ENCODE assay signal across 15 cellular contexts in genomic region chr2:240269886-240270285, GRCh38.
DNase-seq lines count a peak whose midpoint lies in the region; FAIRE-seq and TF ChIP-seq lines count a peak whose summit lies in the region.
"Had no signal": no experiment of that assay in that cellular context is flagged by ENCODE, and none has a peak within 500 bp of the region (broad histone marks: within the 10 kb centered on the region; RNA-seq: fewer than 3 reads in every experiment).

No MANE protein-coding gene starts in this region.

- peak; percentile 10 for DNase-seq in activated CD4-positive, alpha-beta memory T cell treated with anti-CD3 and anti-CD28 coated beads, Interleukin-2, amount 10 ng/mL, durations not matched to agents 7 days and 5 days
- DNase-seq in activated CD4-positive, alpha-beta memory T cell treated with anti-CD3 and anti-CD28 coated beads for 36 hours = no peak
- peak; percentile 8 for DNase-seq in activated naive CD4-positive, alpha-beta T cell treated with anti-CD3 and anti-CD28 coated beads, Interleukin-2, amount 10 ng/mL, durations not matched to agents 7 days and 5 days
- DNase-seq in activated naive CD4-positive, alpha-beta T cell (lab: John Stamatoyannopoulos, UW) = no peak
- DNase-seq in kidney (peak; percentile 23), tibial artery (no peak), PC-9 (no peak), KBM-7 (no peak)
- DNase-seq: ACHN; CD4-positive, CD25-positive, alpha-beta regulatory T cell; DMS53; GF-D8; GM23248; H7 had no signal

- H3K4me1 ChIP-seq in kidney (ENCODE audit: control insufficient read depth in 1 of 2, insufficient read depth in 1 of 2, low read depth in 1 of 2, low read length in 2 of 2) (no peaks in the 10 kb centered on the region), tibial artery (peaks cover 0 to 10% (median 4%) of the 10 kb centered on the region in 4 donors), PC-9 (replicated peaks; ENCODE audit: insufficient read depth) (no peaks in the 10 kb centered on the region)

- no peak overlapping the region for H3K4me2 ChIP-seq in PC-9
- H3K4me2 ChIP-seq: BLaER1 treated with 17β-estradiol and CSF1 and Interleukin-3, amounts not matched to agents 10 nM and 100 nM had no signal

- POLR2A ChIA-PET in activated CD4-positive, alpha-beta memory T cell treated with anti-CD3 and anti-CD28 coated beads, Interleukin-2, amount 10 ng/mL, durations not matched to agents 7 days and 5 days (lab: Charles Lee) = interaction anchor here (1.3 kb wide), 2 partner anchors 10 to 11 kb away, joined by 3 read pairs; no protein-coding TSS in a partner anchor
- POLR2A ChIA-PET in activated CD4-positive, alpha-beta memory T cell treated with anti-CD3 and anti-CD28 coated beads for 36 hours (lab: Charles Lee) = no interaction called here
- POLR2A ChIA-PET in PC-9 (lab: Charles Lee; ENCODE audit: unreplicated experiment) = interaction anchor here (0.6 kb wide), 1 partner anchor 262 kb away, joined by 3 read pairs; no protein-coding TSS in a partner anchor

- H3K4me3 Mint-ChIP-seq in activated CD4-positive, alpha-beta memory T cell treated with anti-CD3 and anti-CD28 coated beads, Interleukin-2, amount 10 ng/mL, durations not matched to agents 7 days and 5 days = no peak overlapping the region
- no peak overlapping the region for H3K4me3 Mint-ChIP-seq in activated CD4-positive, alpha-beta memory T cell treated with anti-CD3 and anti-CD28 coated beads for 36 hours
- no peak overlapping the region for H3K4me3 Mint-ChIP-seq in activated naive CD4-positive, alpha-beta T cell treated with anti-CD3 and anti-CD28 coated beads, Interleukin-2, amount 10 ng/mL, durations not matched to agents 7 days and 5 days
- H3K4me3 Mint-ChIP-seq: CD4-positive, CD25-positive, alpha-beta regulatory T cell had no signal

- CTCF ChIA-PET in activated CD4-positive, alpha-beta memory T cell treated with anti-CD3 and anti-CD28 coated beads, Interleukin-2, amount 10 ng/mL, durations not matched to agents 7 days and 5 days (lab: Charles Lee) = no interaction called here
- CTCF ChIA-PET in activated CD4-positive, alpha-beta memory T cell treated with anti-CD3 and anti-CD28 coated beads for 36 hours (lab: Charles Lee) = interaction anchor here (0.7 kb wide), 1 partner anchor 160 kb away, joined by 3 read pairs; no protein-coding TSS in a partner anchor
- CTCF ChIA-PET in activated naive CD4-positive, alpha-beta T cell treated with anti-CD3 and anti-CD28 coated beads, Interleukin-2, amount 10 ng/mL, durations not matched to agents 7 days and 5 days (lab: Charles Lee) = no interaction called here
- CTCF ChIA-PET in PC-9 (lab: Charles Lee) = no interaction called here

- no peak overlapping the region for H3K27ac Mint-ChIP-seq in activated CD4-positive, alpha-beta memory T cell treated with anti-CD3 and anti-CD28 coated beads, Interleukin-2, amount 10 ng/mL, durations not matched to agents 7 days and 5 days
- H3K27ac Mint-ChIP-seq in activated CD4-positive, alpha-beta memory T cell treated with anti-CD3 and anti-CD28 coated beads for 36 hours = no peak overlapping the region
- no peak overlapping the region for H3K27ac Mint-ChIP-seq in activated naive CD4-positive, alpha-beta T cell treated with anti-CD3 and anti-CD28 coated beads, Interleukin-2, amount 10 ng/mL, durations not matched to agents 7 days and 5 days
- H3K27ac Mint-ChIP-seq: CD4-positive, CD25-positive, alpha-beta regulatory T cell had no signal

- intact Hi-C loops in activated CD4-positive, alpha-beta memory T cell treated with anti-CD3 and anti-CD28 coated beads for 36 hours (cut with micrococcal nuclease) = no loop called here
- intact Hi-C loops in kidney (cut with DNase I) = no loop called here
- intact Hi-C loops in tibial artery (cut with DNase I; ENCODE audit: low total_unique reads) = no loop called here
- intact Hi-C loops in PC-9 (cut with micrococcal nuclease; ENCODE audit: unreplicated experiment) = no loop called here

- no peaks in the 10 kb centered on the region for H4K20me1 ChIP-seq in PC-9 (ENCODE audit: insufficient read depth)
- H4K20me1 ChIP-seq: BLaER1 treated with 17β-estradiol and CSF1 and Interleukin-3, amounts not matched to agents 10 nM and 100 nM had no signal

- no TSS peak for BruUV-seq in PC-9 (replicated peaks; lab: Mats Ljungman, UMichigan)

- no peaks in the 10 kb centered on the region for H3K79me2 ChIP-seq in PC-9 (ENCODE audit: low read depth)

- no peaks in the 10 kb centered on the region for H3K4me1 Mint-ChIP-seq in activated CD4-positive, alpha-beta memory T cell treated with anti-CD3 and anti-CD28 coated beads, Interleukin-2, amount 10 ng/mL, durations not matched to agents 7 days and 5 days
- H3K4me1 Mint-ChIP-seq in activated CD4-positive, alpha-beta memory T cell treated with anti-CD3 and anti-CD28 coated beads for 36 hours (ENCODE audit: low read depth) = no peaks in the 10 kb centered on the region
- H3K4me1 Mint-ChIP-seq in activated naive CD4-positive, alpha-beta T cell treated with anti-CD3 and anti-CD28 coated beads, Interleukin-2, amount 10 ng/mL, durations not matched to agents 7 days and 5 days = no peaks in the 10 kb centered on the region
- H3K4me1 Mint-ChIP-seq: CD4-positive, CD25-positive, alpha-beta regulatory T cell had no signal

- FAIRE-seq in kidney (lab: Jason Lieb, UNC) = no peak

- no peaks in the 10 kb centered on the region for H3K27me3 ChIP-seq in tibial artery
- H3K27me3 ChIP-seq in PC-9 (ENCODE audit: insufficient read depth, low read depth) = peaks cover 42% of the 10 kb centered on the region
- H3K27me3 ChIP-seq: BLaER1 treated with 17β-estradiol and CSF1 and Interleukin-3, amounts not matched to agents 10 nM and 100 nM had no signal

- H3K9me3 ChIP-seq in kidney (ENCODE audit: control insufficient read depth in 1 of 2, low read length in 2 of 2) = peaks cover 0 to 4% of the 10 kb centered on the region in 2 donors
- peaks cover 0 to 9% (median 0%) of the 10 kb centered on the region in 3 donors for H3K9me3 ChIP-seq in tibial artery
- peaks cover 13% of the 10 kb centered on the region for H3K9me3 ChIP-seq in PC-9 (ENCODE audit: insufficient read depth, low read depth)

- no peak for TF ChIP-seq CTCF in kidney (IDR thresholded peaks at IDR 0.05; ENCODE audit: borderline replicate concordance, extremely low read depth, insufficient read depth)
- TF ChIP-seq CTCF in tibial artery (IDR thresholded peaks at IDR 0.05) = no peak
- no peak for TF ChIP-seq CTCF in PC-9 (conservative IDR thresholded peaks at IDR 0.05)

- H3K36me3 Mint-ChIP-seq in activated CD4-positive, alpha-beta memory T cell treated with anti-CD3 and anti-CD28 coated beads, Interleukin-2, amount 10 ng/mL, durations not matched to agents 7 days and 5 days (ENCODE audit: low read depth) = no peaks in the 10 kb centered on the region
- peaks cover 2% of the 10 kb centered on the region for H3K36me3 Mint-ChIP-seq in activated CD4-positive, alpha-beta memory T cell treated with anti-CD3 and anti-CD28 coated beads for 36 hours
- H3K36me3 Mint-ChIP-seq in activated naive CD4-positive, alpha-beta T cell treated with anti-CD3 and anti-CD28 coated beads, Interleukin-2, amount 10 ng/mL, durations not matched to agents 7 days and 5 days = no peaks in the 10 kb centered on the region
- H3K36me3 Mint-ChIP-seq: CD4-positive, CD25-positive, alpha-beta regulatory T cell had no signal

- no peak overlapping the region for H3K4me3 ChIP-seq in kidney (ENCODE audit: low read length in 2 of 2)
- H3K4me3 ChIP-seq in tibial artery = no peak overlapping the region
- H3K4me3 ChIP-seq in PC-9 = no peak overlapping the region
- H3K4me3 ChIP-seq: BLaER1 treated with 17β-estradiol and CSF1 and Interleukin-3, amounts not matched to agents 10 nM and 100 nM; GM23248 had no signal

- H2AFZ ChIP-seq in PC-9 = no peak overlapping the region
- H2AFZ ChIP-seq: GM23248 had no signal

- H3K27me3 Mint-ChIP-seq in activated CD4-positive, alpha-beta memory T cell treated with anti-CD3 and anti-CD28 coated beads, Interleukin-2, amount 10 ng/mL, durations not matched to agents 7 days and 5 days = peaks cover 32% of the 10 kb centered on the region
- peaks cover 50% of the 10 kb centered on the region for H3K27me3 Mint-ChIP-seq in activated CD4-positive, alpha-beta memory T cell treated with anti-CD3 and anti-CD28 coated beads for 36 hours
- peaks cover 29% of the 10 kb centered on the region for H3K27me3 Mint-ChIP-seq in activated naive CD4-positive, alpha-beta T cell treated with anti-CD3 and anti-CD28 coated beads, Interleukin-2, amount 10 ng/mL, durations not matched to agents 7 days and 5 days

- no peaks in the 10 kb centered on the region for H3K9me2 ChIP-seq in PC-9 (ENCODE audit: insufficient read depth)

- H3K36me3 ChIP-seq in kidney (ENCODE audit: control insufficient read depth in 1 of 2, insufficient read depth in 2 of 2, low read length in 2 of 2) = no peaks in the 10 kb centered on the region
- H3K36me3 ChIP-seq in tibial artery = no peaks in the 10 kb centered on the region
- H3K36me3 ChIP-seq in PC-9 (ENCODE audit: low read depth) = no peaks in the 10 kb centered on the region
- H3K36me3 ChIP-seq: BLaER1 treated with 17β-estradiol and CSF1 and Interleukin-3, amounts not matched to agents 10 nM and 100 nM had no signal

- no peak overlapping the region for H3K9ac ChIP-seq in kidney (ENCODE audit: low read length in 2 of 2)
- H3K9ac ChIP-seq: BLaER1 treated with 17β-estradiol and CSF1 and Interleukin-3, amounts not matched to agents 10 nM and 100 nM; GM23248 had no signal

- H3K27ac ChIP-seq in kidney (ENCODE audit: low read depth in 2 of 2, low read length in 2 of 2) = no peak overlapping the region
- H3K27ac ChIP-seq in tibial artery = peak overlapping the region; percentile 29 to 52
- no peak overlapping the region for H3K27ac ChIP-seq in PC-9
- H3K27ac ChIP-seq: BLaER1 treated with 17β-estradiol and CSF1 and Interleukin-3, amounts not matched to agents 10 nM and 100 nM; GM23248 had no signal

- in situ Hi-C loops in KBM-7 (cut with MboI; ENCODE audit: low pct_unique_long_range_greater_than_20kb, low sequenced_read_pairs) = no loop called here

- no peaks in the 10 kb centered on the region for H3F3A ChIP-seq in PC-9 (ENCODE audit: insufficient read depth, low read depth)

- peaks cover 10% of the 10 kb centered on the region for H3K9me3 Mint-ChIP-seq in activated CD4-positive, alpha-beta memory T cell treated with anti-CD3 and anti-CD28 coated beads, Interleukin-2, amount 10 ng/mL, durations not matched to agents 7 days and 5 days
- peaks cover 9% of the 10 kb centered on the region for H3K9me3 Mint-ChIP-seq in activated CD4-positive, alpha-beta memory T cell treated with anti-CD3 and anti-CD28 coated beads for 36 hours
- H3K9me3 Mint-ChIP-seq in activated naive CD4-positive, alpha-beta T cell treated with anti-CD3 and anti-CD28 coated beads, Interleukin-2, amount 10 ng/mL, durations not matched to agents 7 days and 5 days = peaks cover 6% of the 10 kb centered on the region

Comparison
In these comparisons a context has a peak if more than half of its experiments do, and no peak if none do; other contexts are left out.
1. DNase-seq: peak in activated CD4-positive, alpha-beta memory T cell treated with anti-CD3 and anti-CD28 coated beads, Interleukin-2, amount 10 ng/mL, durations not matched to agents 7 days and 5 days (single experiment), activated naive CD4-positive, alpha-beta T cell treated with anti-CD3 and anti-CD28 coated beads, Interleukin-2, amount 10 ng/mL, durations not matched to agents 7 days and 5 days (single experiment) and kidney (single experiment); none in activated CD4-positive, alpha-beta memory T cell treated with anti-CD3 and anti-CD28 coated beads for 36 hours (single experiment), activated naive CD4-positive, alpha-beta T cell (0 of 4), tibial artery (0 of 2), PC-9 (0 of 2) and KBM-7 (single experiment).
2. H3K27ac ChIP-seq: peak in tibial artery (2 of 2); none in kidney (0 of 2) and PC-9 (single experiment).